ENCODE assay signal across 18 cellular contexts in genomic region chr10:14261341-14261740, GRCh38.
"Had no signal": no experiment of that assay in that cellular context is flagged by ENCODE, and none has a peak within 500 bp of the region (broad histone marks: within the 10 kb centered on the region; RNA-seq: fewer than 3 reads in every experiment).

No MANE protein-coding gene starts in this region.

- H3K27me3 ChIP-seq: esophagus muscularis mucosa, gastrocnemius medialis, stomach had no signal

- H3K4me1 ChIP-seq: gastrocnemius medialis had no signal

- DNase-seq: effector memory CD8-positive, alpha-beta T cell; gastrocnemius medialis; heart right ventricle; hypothalamus; kidney glomerular epithelial cell; mammary epithelial cell; mucosa of descending colon; posterior cingulate gyrus; stimulated activated naive CD4-positive, alpha-beta T cell; stomach; trophoblast cell had no signal

- H3K27ac Mint-ChIP-seq: dendritic cell treated with granulocyte-macrophage colony-stimulating factor and Interleukin-4, amounts not matched to agents 40 ng/mL and 50 ng/mL, for 4 days; effector memory CD8-positive, alpha-beta T cell; natural killer cell treated with Interleukin-12 subunit alpha and Interleukin-12 subunit beta and Interleukin-15 and Interleukin-18, amount 100 ng/mL, for 72 hours had no signal

- H3K9me3 ChIP-seq: esophagus muscularis mucosa, gastrocnemius medialis, heart right ventricle, mucosa of descending colon, neutrophil, stomach had no signal

- ATAC-seq: effector memory CD8-positive, alpha-beta T cell; heart right ventricle; left lobe of liver; mucosa of descending colon; natural killer cell treated with Interleukin-12 subunit alpha and Interleukin-12 subunit beta and Interleukin-15 and Interleukin-18, amount 100 ng/mL, for 72 hours had no signal

- H3K9me3 Mint-ChIP-seq: dendritic cell treated with granulocyte-macrophage colony-stimulating factor and Interleukin-4, amounts not matched to agents 40 ng/mL and 50 ng/mL, for 4 days; effector memory CD8-positive, alpha-beta T cell; natural killer cell treated with Interleukin-12 subunit alpha and Interleukin-12 subunit beta and Interleukin-15 and Interleukin-18, amount 100 ng/mL, for 72 hours had no signal

- H3K36me3 ChIP-seq: esophagus muscularis mucosa, gastrocnemius medialis, heart right ventricle, neutrophil, stomach had no signal

- H3K27ac ChIP-seq: epithelial cell of prostate, gastrocnemius medialis, heart right ventricle, neutrophil, skin epidermis, stomach had no signal

- H3K36me3 Mint-ChIP-seq: natural killer cell treated with Interleukin-12 subunit alpha and Interleukin-12 subunit beta and Interleukin-15 and Interleukin-18, amount 100 ng/mL, for 72 hours had no signal

- H3K4me3 Mint-ChIP-seq: dendritic cell treated with granulocyte-macrophage colony-stimulating factor and Interleukin-4, amounts not matched to agents 40 ng/mL and 50 ng/mL, for 4 days; effector memory CD8-positive, alpha-beta T cell; natural killer cell treated with Interleukin-12 subunit alpha and Interleukin-12 subunit beta and Interleukin-15 and Interleukin-18, amount 100 ng/mL, for 72 hours had no signal

- H3K4me3 ChIP-seq: esophagus muscularis mucosa, gastrocnemius medialis, heart right ventricle, mucosa of descending colon, skin epidermis, stomach had no signal
